8 cellular contexts compared by ENCODE assay signal in genomic region chrX:24054182-24055042, GRCh38. TPM values are rescaled to one million over a fixed set of nuclear protein-coding genes. Genes with fewer than 3 reads are reported as not detected.
DNase-seq lines count a peak whose midpoint lies in the region; TF ChIP-seq lines count a peak whose summit lies in the region.

Gene EIF2S3 (plus strand): TSS chrX:24054956. CDS start chrX:24054969, 13 bp downstream.

- no peak within 1 kb of the TSS for H3K23ac ChIP-seq in neuronal stem cell (ENCODE audit: low read depth, low read length, poor library complexity)

- H4K8ac ChIP-seq in neuronal stem cell (ENCODE audit: low read depth, low read length), result no peak within 1 kb of the TSS

- in situ Hi-C loops in SK-MEL-5 (cut with HindIII; ENCODE audit: low pct_unique_long_range_greater_than_20kb, low sequenced_read_pairs), result no loop called here

- no peak within 1 kb of the TSS for H2AK5ac ChIP-seq in neuronal stem cell (ENCODE audit: low read depth, low read length)

- no peak within 1 kb of the TSS for H2BK120ac ChIP-seq in neuronal stem cell (ENCODE audit: low read depth, low read length)

- H2BK12ac ChIP-seq in neuronal stem cell (ENCODE audit: low read length), result no peak within 1 kb of the TSS

- no CpG with 5 or more reads among the region's 57 CpGs for WGBS in neuronal stem cell (ENCODE audit: extremely low coverage in 2 of 2, insufficient read length in 2 of 2, insufficient replicate concordance in 1 of 2), 2 donors

- H2AFZ ChIP-seq in neuronal stem cell (ENCODE audit: low read length), result peak within 1 kb of the TSS; percentile 88

- peak within 1 kb of the TSS; percentile 86 for H3K9ac ChIP-seq in neuronal stem cell (ENCODE audit: low read depth, low read length, poor library complexity)

- no peak within 1 kb of the TSS for H3K4ac ChIP-seq in neuronal stem cell (ENCODE audit: low read length)

- no peak within 1 kb of the TSS for H2BK15ac ChIP-seq in neuronal stem cell (ENCODE audit: low read length)

- H3K27me3 ChIP-seq in GM06990 (replicated peaks; ENCODE audit: control insufficient read depth, insufficient read depth, low read length) (no peaks in the 10 kb centered on the region), neuronal stem cell (ENCODE audit: control insufficient read depth in 3 of 3, insufficient read depth in 3 of 3, low read depth in 1 of 3, low read length in 3 of 3) (no peaks in the 10 kb centered on the region)

- H3K14ac ChIP-seq in neuronal stem cell (ENCODE audit: low read length), result no peak within 1 kb of the TSS

- peaks cover 1 to 2% of the 10 kb centered on the region in 2 donors for H3K4me1 ChIP-seq in neuronal stem cell (ENCODE audit: control insufficient read depth in 2 of 2, insufficient read depth in 1 of 2, low read depth in 1 of 2, low read length in 2 of 2)

- peak within 1 kb of the TSS; percentile 11 for H2BK5ac ChIP-seq in neuronal stem cell (ENCODE audit: low read length)

- DNase-seq in GM06990 (ENCODE audit: extremely low read depth, insufficient read length) (peak; percentile 97), HFF-Myc (ENCODE audit: extremely low read depth, low read depth) (peak; percentile 87), NAMALWA (ENCODE audit: low spot score) (peak; percentile 95), SK-MEL-5 (ENCODE audit: low read depth, low spot score) (peak; percentile 96), foreskin melanocyte (peak; percentile 89), neuronal stem cell (ENCODE audit: low spot score) (peak; percentile 80), substantia nigra (lab: John Stamatoyannopoulos, UW) (peak; percentile 6 to 96 (median 81))
- peak; percentile 66 to 85 (median 82) for DNase-seq in activated naive CD4-positive, alpha-beta T cell (lab: John Stamatoyannopoulos, UW)

- H3K4me2 ChIP-seq in neuronal stem cell (ENCODE audit: insufficient read depth, low read length, poor library complexity, severe bottlenecking), result peak within 1 kb of the TSS; percentile 56

- TF ChIP-seq CTCF in GM06990 (IDR thresholded peaks at IDR 0.05; ENCODE audit: insufficient read depth, low read length, poor library complexity, severe bottlenecking) (peak; percentile 85), HFF-Myc (IDR thresholded peaks at IDR 0.05; ENCODE audit: low read depth, low read length, missing control alignments) (peak; percentile 67)

- H3K27ac ChIP-seq in neuronal stem cell (replicated peaks; ENCODE audit: low read length) (peak within 1 kb of the TSS; percentile 90), substantia nigra (ENCODE audit: low read depth, low read length, poor library complexity, severe bottlenecking) (peak within 1 kb of the TSS; percentile 88)

- H3K36me3 ChIP-seq in GM06990 (ENCODE audit: control insufficient read depth, insufficient read depth, low read length), result peaks cover 3% of the 10 kb centered on the region
- peaks cover 0 to 19% of the 10 kb centered on the region in 2 donors for H3K36me3 ChIP-seq in neuronal stem cell (replicated peaks in 1 of 2; ENCODE audit: control insufficient read depth in 2 of 2, insufficient read depth in 2 of 2, low read length in 2 of 2)

- H3K9me3 ChIP-seq in neuronal stem cell (replicated peaks in 1 of 2; ENCODE audit: control insufficient read depth in 2 of 2, insufficient read depth in 1 of 2, low read depth in 1 of 2, low read length in 2 of 2), result no peaks in the 10 kb centered on the region

- H3K4me3 ChIP-seq in GM06990 (replicated peaks; ENCODE audit: low read depth, low read length) (no peak within 1 kb of the TSS), HFF-Myc (replicated peaks; ENCODE audit: low read depth, low read length) (no peak within 1 kb of the TSS; the same call in 1 of the 2 replicates), neuronal stem cell (ENCODE audit: low read length in 2 of 2) (peak within 1 kb of the TSS; percentile 37 to 97)

- peak within 1 kb of the TSS; percentile 90 for H3K18ac ChIP-seq in neuronal stem cell (ENCODE audit: low read length)

- H3K79me1 ChIP-seq in neuronal stem cell (ENCODE audit: low read depth, low read length), result no peaks in the 10 kb centered on the region

- H4K91ac ChIP-seq in neuronal stem cell (ENCODE audit: low read depth, low read length, poor library complexity), result no peak within 1 kb of the TSS

RNA-seq across cellular contexts. Expression of gene EIF2S3, which starts in this region (rescaled TPM):
- total RNA-seq in SK-MEL-5 (2014; rRNA removed; shearing (Covaris generic)), result 400 and 410 TPM in 2 replicates
- 212 and 270 TPM in 2 replicates for polyA plus RNA-seq in SK-MEL-5 (2015; cell fraction: cytosol; rRNA removed)
- 447 and 451 TPM in 2 replicates for polyA plus RNA-seq in SK-MEL-5 (2015; cell fraction: nucleus; rRNA removed)
- 115 TPM for polyA plus RNA-seq in neuronal stem cell (2013, experiment 1 of 2)
- 117 TPM for polyA plus RNA-seq in neuronal stem cell (2013, experiment 2 of 2)

Comparison
In these comparisons a context has a peak if more than half of its experiments do, and no peak if none do; other contexts are left out.
1. H3K4me3 ChIP-seq: peak in neuronal stem cell (2 of 2); none in GM06990 (single experiment) and HFF-Myc (single experiment).
2. Peak in every context shown above with its lines, with median percentiles within 50 percentile points of each other: DNase-seq.